ENCODE assay signal across 1 cellular context in the genomic region with DNA sequence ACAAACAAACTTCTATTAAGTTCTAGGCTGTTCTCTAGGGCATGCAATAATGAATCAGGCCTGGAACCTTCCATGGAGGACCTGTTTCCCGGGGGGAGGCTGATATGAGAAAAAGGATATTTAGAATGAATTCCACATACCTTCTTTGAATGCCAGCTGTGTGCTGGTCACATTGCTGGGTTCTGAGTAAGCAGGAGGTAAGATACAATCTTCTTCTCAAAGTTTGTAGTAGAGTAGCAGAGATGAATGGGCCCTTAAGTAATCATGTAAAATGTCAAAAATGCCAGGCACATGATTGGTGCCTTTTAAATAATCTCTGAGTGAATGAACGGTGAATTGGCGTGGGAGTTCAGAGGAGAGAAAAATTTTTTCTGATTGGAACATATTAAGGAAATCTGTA.
TF ChIP-seq lines count a peak whose summit lies in the region.

No MANE protein-coding gene starts in this region.

TF ChIP-seq in IMR-90, 13 proteins besides CTCF, POLR2A, EP300 and RAD21 (continued from another document):
- peak; percentile 17; the same call in 1 of the 2 replicates for TF ChIP-seq BHLHE40 (IDR thresholded peaks at IDR 0.05; ENCODE audit: low read depth, low read length)
